Comparison of ENCODE assay signal across 24 cellular contexts in the genomic region with DNA sequence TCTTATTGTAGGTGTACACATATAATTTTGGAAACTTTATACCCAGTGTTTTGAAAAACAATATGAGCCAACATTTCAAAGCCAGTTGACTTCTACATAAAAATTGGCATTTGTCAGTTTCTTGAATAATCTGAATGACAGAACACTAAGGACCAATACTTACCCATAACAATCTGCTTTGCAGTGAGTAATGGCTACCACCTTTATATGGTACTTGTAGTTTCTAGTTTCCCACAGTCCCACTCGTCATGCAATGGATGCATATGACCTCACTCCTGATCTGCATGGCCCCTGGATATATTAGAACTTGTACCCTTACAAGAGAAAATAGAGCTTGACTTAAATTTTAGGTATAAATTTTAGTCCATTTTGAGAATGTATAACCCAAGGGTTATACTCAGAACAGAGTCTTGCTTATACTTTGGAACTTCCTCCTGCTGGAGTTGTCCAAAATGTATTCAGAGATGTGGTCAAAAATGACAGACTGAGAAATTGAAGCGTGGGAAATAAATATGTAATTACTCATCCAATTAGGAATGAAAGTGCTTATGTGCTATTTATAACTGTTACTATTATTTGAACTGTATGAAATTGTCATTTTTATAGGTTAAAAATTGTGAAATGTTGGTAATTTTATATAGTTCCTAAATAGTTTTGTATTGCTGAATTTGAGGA. TPM values are rescaled to one million over a fixed set of nuclear protein-coding genes. Genes with fewer than 3 reads are reported as not detected.
A peak's percentile ranks its signal among the peaks of the same experiment; 100 is the strongest.
DNase-seq lines count a peak whose midpoint lies in the region; ATAC-seq, FAIRE-seq and TF ChIP-seq lines count a peak whose summit lies in the region.
"Had no signal": no experiment of that assay in that cellular context is flagged by ENCODE, and none has a peak within 500 bp of the region (broad histone marks: within the 10 kb centered on the region; RNA-seq: fewer than 3 reads in every experiment).

No MANE protein-coding gene starts in this region.

- RAD21 ChIA-PET in GM12878 (lab: Charles Lee; ENCODE audit: unreplicated experiment), result no interaction called here

- in situ Hi-C loops in GM12878 (cut with MboI) (no loop called here), ACHN (cut with HindIII; ENCODE audit: low pct_ligation_motif_present, low pct_unique_long_range_greater_than_20kb, low sequenced_read_pairs) (no loop called here)

- TF ChIP-seq POLR2A in GM12878 (IDR thresholded peaks at IDR 0.05; ENCODE audit: low read depth, low read length), result no peak

- no peak for TF ChIP-seq EP300 in GM12878 (IDR thresholded peaks at IDR 0.05; ENCODE audit: borderline replicate concordance in 1 of 2, control insufficient read depth in 1 of 2, low read depth in 2 of 2, low read length in 2 of 2)

- intact Hi-C loops in GM12878 (cut with micrococcal nuclease; ENCODE audit: unreplicated experiment), result no loop called here
- intact Hi-C loops in A673 (cut with micrococcal nuclease; ENCODE audit: unreplicated experiment), result no loop called here

- H3K4me1 ChIP-seq in GM12878 (ENCODE audit: control insufficient read depth, insufficient read depth, low read length), result 0 out of 2 replicates have a peak, but pooled peaks cover 6% of the 10 kb centered on the region
- H3K4me1 ChIP-seq in A673 (ENCODE audit: insufficient read depth, low read length, poor library complexity, severe bottlenecking), result peaks cover 23% of the 10 kb centered on the region

- peaks cover 4% of the 10 kb centered on the region for H3K9me3 ChIP-seq in GM12878 (replicated peaks; ENCODE audit: control insufficient read depth, insufficient read depth, low read length)
- peaks cover 13% of the 10 kb centered on the region for H3K9me3 ChIP-seq in A673 (ENCODE audit: low read depth, low read length, poor library complexity, severe bottlenecking)
- H3K9me3 ChIP-seq: ovary had no signal

- TF ChIP-seq RAD21 in GM12878 (IDR thresholded peaks at IDR 0.05; ENCODE audit: insufficient read depth, low read depth, low read length), result no peak

- peaks cover 21% of the 10 kb centered on the region for H3K36me3 Mint-ChIP-seq in HFFc6 (ENCODE audit: low read depth)

- no peak overlapping the region for H3K9ac ChIP-seq in GM12878 (ENCODE audit: control insufficient read depth, insufficient read depth, low read length)

- SMC1A ChIA-PET in GM12878 (lab: Charles Lee; ENCODE audit: uncharacterized antibody, unreplicated experiment), result no interaction called here

- 64% methylated on average over 2 of the region's 2 CpGs for WGBS in GM12878 (ENCODE audit: insufficient coverage, insufficient replicate concordance, low lambda C conversion rate, missing lambda C conversion rate)

- no peaks in the 10 kb centered on the region for H3K27me3 Mint-ChIP-seq in HFFc6 (ENCODE audit: insufficient read depth)
- H3K27me3 Mint-ChIP-seq: activated CD8-positive, alpha-beta memory T cell treated with anti-CD3 and anti-CD28 coated beads, Interleukin-2, amount 10 ng/mL, durations not matched to agents 7 days and 5 days; activated naive CD8-positive, alpha-beta T cell treated with anti-CD3 and anti-CD28 coated beads, Interleukin-2, amount 50 U/mL, for 24 hours; memory B cell; naive thymus-derived CD8-positive, alpha-beta T cell; type B pancreatic cell had no signal

- no peak overlapping the region for H2AFZ ChIP-seq in GM12878 (ENCODE audit: control insufficient read depth, low read depth, low read length)

- BruUV-seq in GM12878 (replicated peaks; lab: Mats Ljungman, UMichigan) (no TSS peak), A673 (replicated peaks; lab: Mats Ljungman, UMichigan) (no TSS peak)

- FAIRE-seq in GM12878 (lab: Jason Lieb, UNC), result no peak
- FAIRE-seq: colon had no signal

- H3K36me3 ChIP-seq in GM12878 (ENCODE audit: control insufficient read depth in 2 of 2, insufficient read depth in 2 of 2, low read length in 1 of 2), result no peaks in the 10 kb centered on the region
- no peaks in the 10 kb centered on the region for H3K36me3 ChIP-seq in A673 (ENCODE audit: insufficient read depth, low read length, poor library complexity, severe bottlenecking)
- H3K36me3 ChIP-seq: ovary, stomach had no signal

- TF ChIP-seq CTCF in HFFc6 (IDR thresholded peaks at IDR 0.05), result no peak
- TF ChIP-seq CTCF in GM12878 (IDR thresholded peaks at IDR 0.05 in 2 of 3, conservative IDR thresholded peaks at IDR 0.05 in 1 of 3; ENCODE audit: control insufficient read depth in 2 of 3, extremely low read depth in 1 of 3, insufficient read depth in 1 of 3, low read depth in 3 of 3, low read length in 3 of 3), result no peak
- TF ChIP-seq CTCF in A673 (conservative IDR thresholded peaks at IDR 0.05; ENCODE audit: low read depth, low read length), result no peak

- DNase-seq in EH (ENCODE audit: low read depth) (peak; percentile 81), HFFc6 (peak; percentile 15), GM12878 (ENCODE audit: low read depth, low spot score) (no peak), iris pigment epithelial cell (ENCODE audit: low read depth) (peak; percentile 30), AML-193 (lab: John Stamatoyannopoulos, UW) (no peak), A673 (ENCODE audit: low spot score) (no peak), ACHN (no peak), T-helper 9 cell (no peak)
- DNase-seq: activated CD8-positive, alpha-beta memory T cell treated with anti-CD3 and anti-CD28 coated beads, Interleukin-2, amount 10 ng/mL, durations not matched to agents 7 days and 5 days; activated naive CD8-positive, alpha-beta T cell treated with anti-CD3 and anti-CD28 coated beads, Interleukin-2, amount 50 U/mL, for 24 hours; DND-41; endodermal cell; Kasumi-1; naive thymus-derived CD8-positive, alpha-beta T cell; NCI-H146; NCI-H82; ovary; stimulated activated CD4-positive, alpha-beta T cell treated with anti-CD3 and anti-CD28 coated beads, Interleukin-4, amount 100 ng/mL, for 1 hour; stomach had no signal

- H3K4me1 Mint-ChIP-seq in HFFc6 (ENCODE audit: low read depth), result peaks cover 57% of the 10 kb centered on the region

- no peak overlapping the region for H3K4me3 ChIP-seq in GM12878
- H3K4me3 ChIP-seq in A673 (ENCODE audit: low read depth, low read length, poor library complexity, severe bottlenecking), result no peak overlapping the region
- H3K4me3 ChIP-seq: ovary, skin epidermis, stomach had no signal

- H4K20me1 ChIP-seq in GM12878 (ENCODE audit: control insufficient read depth, insufficient read depth), result no peaks in the 10 kb centered on the region

- peaks cover 21% of the 10 kb centered on the region for H3K9me3 Mint-ChIP-seq in HFFc6

- no peaks in the 10 kb centered on the region; the same call in 1 of the 2 replicates for H3K79me2 ChIP-seq in GM12878 (ENCODE audit: control insufficient read depth, insufficient read depth, low read length)

- H3K27me3 ChIP-seq in GM12878 (replicated peaks in 1 of 2; ENCODE audit: control insufficient read depth in 2 of 2, insufficient read depth in 2 of 2, low read length in 1 of 2) (no peaks in the 10 kb centered on the region), A673 (replicated peaks; ENCODE audit: insufficient read depth, low read depth, low read length, poor library complexity) (no peaks in the 10 kb centered on the region)
- H3K27me3 ChIP-seq: ovary, stomach had no signal

- H3K27ac ChIP-seq in GM12878 (ENCODE audit: control insufficient read depth, insufficient read depth), result no peak overlapping the region
- no peak overlapping the region for H3K27ac ChIP-seq in A673 (ENCODE audit: low read depth, low read length, poor library complexity, severe bottlenecking)
- H3K27ac ChIP-seq: ovary, skin epidermis, stomach had no signal

- POLR2A ChIA-PET in GM12878 (lab: Charles Lee), result interaction anchor here (0.5 kb wide), 1 partner anchor 19 kb away, joined by 3 read pairs; a partner anchor contains a TSS
- POLR2A ChIA-PET in A673 (lab: Charles Lee; ENCODE audit: low non-redundant PET), result no interaction called here

- peak; percentile 52 for ATAC-seq in GM12878
- ATAC-seq: activated CD8-positive, alpha-beta memory T cell treated with anti-CD3 and anti-CD28 coated beads, Interleukin-2, amount 10 ng/mL, durations not matched to agents 7 days and 5 days; activated naive CD8-positive, alpha-beta T cell treated with anti-CD3 and anti-CD28 coated beads, Interleukin-2, amount 50 U/mL, for 24 hours; naive thymus-derived CD8-positive, alpha-beta T cell had no signal

- H3K4me2 ChIP-seq in GM12878 (ENCODE audit: control insufficient read depth, insufficient read depth), result no peak overlapping the region

- CTCF ChIA-PET in GM12878 (lab: Yijun Ruan, JAX) (no interaction called here), A673 (lab: Charles Lee) (interaction anchor here (0.6 kb wide), 1 partner anchor 1504 kb away, joined by 7 read pairs; no protein-coding TSS in a partner anchor)

- peak overlapping the region; percentile 87 for H3K27ac Mint-ChIP-seq in HFFc6
- H3K27ac Mint-ChIP-seq: activated CD8-positive, alpha-beta memory T cell treated with anti-CD3 and anti-CD28 coated beads, Interleukin-2, amount 10 ng/mL, durations not matched to agents 7 days and 5 days; activated naive CD8-positive, alpha-beta T cell treated with anti-CD3 and anti-CD28 coated beads, Interleukin-2, amount 50 U/mL, for 24 hours; activated T-helper 2 cell treated with anti-CD3 and anti-CD28 coated beads, Interferon-gamma antibody, Interleukin-2, Interleukin-4, amounts not matched to agents 10 μg/mL and 5 μg/mL and 100 μg/mL, durations not matched to agents 14 hours and 24 hours and 36 hours; endodermal cell; memory B cell had no signal

- peak overlapping the region; percentile 83 for H3K4me3 Mint-ChIP-seq in HFFc6
- H3K4me3 Mint-ChIP-seq: activated CD8-positive, alpha-beta memory T cell treated with anti-CD3 and anti-CD28 coated beads, Interleukin-2, amount 10 ng/mL, durations not matched to agents 7 days and 5 days; activated naive CD8-positive, alpha-beta T cell treated with anti-CD3 and anti-CD28 coated beads, Interleukin-2, amount 50 U/mL, for 24 hours; endodermal cell; memory B cell; naive thymus-derived CD8-positive, alpha-beta T cell had no signal

RNA-seq across cellular contexts. Expression of a gene that starts 19.4 kb away (rescaled TPM):
- 10 to 100 TPM; 13.6 to 17.1 (median 14.4) TPM for total RNA-seq in HFFc6 (2021; fragmentation: NEBNext Ultra II Directional; extraction: Animal tissue kit (Norgen Biotek cat#: 25700))
- total RNA-seq in GM12878 (2013; cell fraction: nucleolus; rRNA removed), result 45.0 and 45.6 TPM in 2 replicates
- total RNA-seq in GM12878 (2014; rRNA removed), result 12.1 and 18.1 TPM in 2 replicates
- 26.2 and 27.5 TPM in 2 replicates for total RNA-seq in GM12878 (2014; rRNA removed; fragmentation: Illumina TruSeq; extraction: Trizol)
- total RNA-seq in GM12878 (2021), result 14.8 and 15.1 TPM in 2 replicates
- polyA plus RNA-seq in GM12878 (2011; ENCODE audit: low read depth), result 10.9 TPM
- 17.9 and 31.5 TPM in 2 replicates for polyA plus RNA-seq in GM12878 (2011; rRNA removed)
- polyA plus RNA-seq in GM12878 (2011; cell fraction: cytosol; rRNA removed), result 4.2 and 4.8 TPM in 2 replicates
- 4.7 and 6.1 TPM in 2 replicates for polyA plus RNA-seq in GM12878 (2011; cell fraction: nucleus; rRNA removed)
- polyA plus RNA-seq in GM12878 (2012), result 13.5 and 15.4 TPM in 2 replicates
- 25.4 and 33.7 TPM in 2 replicates for polyA plus RNA-seq in GM12878 (2014; fragmentation: Illumina TruSeq; extraction: Trizol)
- 10 to 100 TPM; 49.2 to 53.6 TPM for polyA plus RNA-seq in GM12878 (2014; fragmentation: Nextera tagmentation; extraction: Ambion mirVana)
- polyA plus RNA-seq in GM12878 (2014; rRNA removed), result 10.9 and 14.3 TPM in 2 replicates
- polyA plus RNA-seq in GM12878 (2016; fragmentation: Nextera tagmentation; extraction: Ambion mirVana), result 10 to 100 TPM; 28.6 to 29.1 TPM
- 5.3 and 7.0 TPM in 2 replicates for polyA minus RNA-seq in GM12878 (2011; rRNA and poly(A)+ RNA removed)
- 2.7 and 2.8 TPM in 2 replicates for polyA minus RNA-seq in GM12878 (2011; cell fraction: cytosol; rRNA and poly(A)+ RNA removed)
- polyA minus RNA-seq in GM12878 (2011; cell fraction: nucleus; rRNA and poly(A)+ RNA removed), result 12.7 and 22.9 TPM in 2 replicates
- total RNA-seq in A673 (2021), result 8.1 and 10.1 TPM in 2 replicates

RNA-seq across cellular contexts. Expression of a gene that starts 19.6 kb away (rescaled TPM):
- total RNA-seq in HFFc6 (2021; fragmentation: NEBNext Ultra II Directional; extraction: Animal tissue kit (Norgen Biotek cat#: 25700)), result 100 to 1,000 TPM; 125 to 164 (median 141) TPM
- total RNA-seq in GM12878 (2013; cell fraction: nucleolus; rRNA removed), result 44.0 and 45.8 TPM in 2 replicates
- total RNA-seq in GM12878 (2014; rRNA removed) (31.0 and 33.8 TPM in 2 replicates), GM12878 (2014; rRNA removed; fragmentation: Illumina TruSeq; extraction: Trizol) (36.9 and 40.0 TPM in 2 replicates), GM12878 (2021) (64.9 and 69.7 TPM in 2 replicates), A673 (2021) (90.5 and 93.8 TPM in 2 replicates)
- polyA plus RNA-seq in GM12878 (2011; ENCODE audit: low read depth), result 18.7 TPM
- polyA plus RNA-seq in GM12878 (2011; rRNA removed) (106 and 171 TPM in 2 replicates), GM12878 (2014; fragmentation: Illumina TruSeq; extraction: Trizol) (53.2 and 65.7 TPM in 2 replicates), GM12878 (2014; fragmentation: Nextera tagmentation; extraction: Ambion mirVana) (100 to 1,000 TPM; 314 to 363 TPM), GM12878 (2014; rRNA removed) (28.5 and 29.5 TPM in 2 replicates), GM12878 (2016; fragmentation: Nextera tagmentation; extraction: Ambion mirVana) (100 to 1,000 TPM; 180 to 190 TPM)
- 15.7 and 21.1 TPM in 2 replicates for polyA plus RNA-seq in GM12878 (2011; cell fraction: cytosol; rRNA removed)
- polyA plus RNA-seq in GM12878 (2011; cell fraction: nucleus; rRNA removed), result 20.3 and 21.7 TPM in 2 replicates
- polyA plus RNA-seq in GM12878 (2012), result 48.7 and 57.1 TPM in 2 replicates
- 11.8 and 16.7 TPM in 2 replicates for polyA minus RNA-seq in GM12878 (2011; rRNA and poly(A)+ RNA removed)
- polyA minus RNA-seq in GM12878 (2011; cell fraction: cytosol; rRNA and poly(A)+ RNA removed), result 4.0 and 7.4 TPM in 2 replicates
- 15.8 and 21.0 TPM in 2 replicates for polyA minus RNA-seq in GM12878 (2011; cell fraction: nucleus; rRNA and poly(A)+ RNA removed)

Comparison
In these comparisons a context has a peak if more than half of its experiments do, and no peak if none do; other contexts are left out.
1. DNase-seq: peak in EH (single experiment), HFFc6 (single experiment) and iris pigment epithelial cell (single experiment); none in GM12878 (single experiment), AML-193 (0 of 2), A673 (single experiment), ACHN (single experiment) and T-helper 9 cell (single experiment).